ENCODE assay signal across 8 cellular contexts in genomic region chr9:33510264-33511183, GRCh38.
A peak's percentile ranks its signal among the peaks of the same experiment; 100 is the strongest.
DNase-seq lines count a peak whose midpoint lies in the region; ATAC-seq and TF ChIP-seq lines count a peak whose summit lies in the region.

No MANE protein-coding gene starts in this region.

- ATAC-seq in HG03159 (IDR thresholded peaks at IDR 0.05; ENCODE audit: unreplicated experiment): peak; percentile 63

- H3K9ac ChIP-seq in NT2/D1 (ENCODE audit: insufficient read length, low read depth): peak overlapping the region; percentile 91
- H3K9ac ChIP-seq in muscle layer of colon (ENCODE audit: low read length): peak overlapping the region; percentile 78

- no peaks in the 10 kb centered on the region for H3K4me1 ChIP-seq in NT2/D1 (ENCODE audit: insufficient read depth, insufficient read length)
- no peaks in the 10 kb centered on the region for H3K4me1 ChIP-seq in muscle layer of colon (ENCODE audit: insufficient read depth, low read length)

- H3K9me3 ChIP-seq in NT2/D1 (ENCODE audit: insufficient read depth, low read length) (peaks cover 13% of the 10 kb centered on the region), muscle layer of colon (ENCODE audit: low read length) (no peaks in the 10 kb centered on the region)

- H3K36me3 ChIP-seq in NT2/D1 (ENCODE audit: insufficient read depth, insufficient read length, low read length): no peaks in the 10 kb centered on the region
- no peaks in the 10 kb centered on the region for H3K36me3 ChIP-seq in muscle layer of colon (ENCODE audit: insufficient read depth, low read length)

- H3K4me3 ChIP-seq in NT2/D1 (ENCODE audit: insufficient read length, low read depth): peak overlapping the region; percentile 63
- H3K4me3 ChIP-seq in fibroblast of mammary gland (ENCODE audit: control insufficient read depth, low read depth, low read length): peak overlapping the region; percentile 54
- peak overlapping the region; percentile 64 to 82 for H3K4me3 ChIP-seq in muscle layer of colon (ENCODE audit: low read depth in 1 of 2, low read length in 2 of 2)

- TF ChIP-seq CTCF in fibroblast of mammary gland (conservative IDR thresholded peaks at IDR 0.05; ENCODE audit: control insufficient read depth, insufficient read depth, low read depth, low read length): no peak

- H3K27me3 ChIP-seq in NT2/D1 (ENCODE audit: insufficient read depth, insufficient read length) (no peaks in the 10 kb centered on the region), muscle layer of colon (ENCODE audit: control insufficient read depth in 1 of 2, insufficient read depth in 2 of 2, low read length in 2 of 2) (no peaks in the 10 kb centered on the region)

- peak overlapping the region; percentile 75 for H3K27ac ChIP-seq in muscle layer of colon (ENCODE audit: low read depth, low read length)

- peak; percentile 77 for DNase-seq in DMS53 treated with DMSO at 0.1 percent for 48 hours (lab: John Stamatoyannopoulos, UW; ENCODE audit: unreplicated experiment)
- DNase-seq in NT2/D1 (ENCODE audit: low read depth, low spot score): peak; percentile 42
- DNase-seq in activated effector memory CD4-positive, alpha-beta T cell treated with Interleukin-2 at 50 U/mL for 16 hours: peak; percentile 20
- DNase-seq in fibroblast of mammary gland (ENCODE audit: low read depth): peak; percentile 65
- DNase-seq in superior temporal gyrus (ENCODE audit: extremely low spot score): peak; percentile 83
- no peak for DNase-seq in NCI-H226
